8 cellular contexts compared by ENCODE assay signal in the genomic region with DNA sequence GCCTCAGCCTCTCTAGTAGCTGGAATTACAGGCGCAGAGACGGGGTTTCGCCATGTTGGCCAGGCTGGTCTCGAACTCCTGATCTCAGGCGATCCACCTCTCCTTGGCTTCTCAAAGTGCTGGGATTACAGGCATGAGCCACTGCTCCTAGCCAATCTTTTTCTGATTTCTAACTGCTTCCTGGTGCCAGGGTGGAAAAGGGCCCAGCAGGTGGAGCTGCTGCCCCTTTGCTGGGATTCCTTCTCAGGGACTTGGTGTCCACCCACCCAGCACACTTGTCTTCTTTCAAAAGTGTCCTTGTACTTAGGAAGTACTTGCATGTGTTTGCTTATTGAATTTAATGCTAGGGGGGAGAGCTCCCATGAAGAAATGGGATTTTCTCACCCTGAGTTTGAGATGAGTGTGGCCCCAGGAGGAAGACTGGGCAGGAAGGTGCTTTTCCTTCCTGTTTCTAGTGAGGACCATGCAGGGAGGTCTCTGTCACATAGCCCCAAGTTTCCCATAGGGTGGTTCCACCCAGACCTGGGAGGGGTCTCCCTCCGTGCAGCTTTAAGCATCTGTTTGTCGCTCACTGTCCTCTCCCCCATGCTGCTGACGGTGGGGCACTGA. TPM values are rescaled to one million over a fixed set of nuclear protein-coding genes. Genes with fewer than 3 reads are reported as not detected.
DNase-seq lines count a peak whose midpoint lies in the region; ATAC-seq, FAIRE-seq and TF ChIP-seq lines count a peak whose summit lies in the region.

No MANE protein-coding gene starts in this region.

- intact Hi-C loops in colonic mucosa (cut with DNase I), result no loop called here
- intact Hi-C loops in mucosa of descending colon (cut with DNase I, micrococcal nuclease), result no loop called here
- intact Hi-C loops in ascending aorta (cut with DNase I), result no loop called here

- H3K9me3 ChIP-seq in HAP-1 (no peaks in the 10 kb centered on the region), colonic mucosa (no peaks in the 10 kb centered on the region), mucosa of descending colon (no peaks in the 10 kb centered on the region), ascending aorta (no peaks in the 10 kb centered on the region)

- H3K4me1 ChIP-seq in HAP-1 (no peaks in the 10 kb centered on the region), colonic mucosa (peaks cover 3% of the 10 kb centered on the region), mucosa of descending colon (ENCODE audit: low read depth) (peaks cover 13% of the 10 kb centered on the region), ascending aorta (peaks cover 0 to 10% of the 10 kb centered on the region in 2 donors)

- H3K36me3 ChIP-seq in HAP-1 (replicated peaks) (peaks cover 38% of the 10 kb centered on the region), colonic mucosa (peaks cover 3% of the 10 kb centered on the region), mucosa of descending colon (ENCODE audit: low read depth) (no peaks in the 10 kb centered on the region), ascending aorta (peaks cover 40 to 43% of the 10 kb centered on the region in 2 donors)

- in situ Hi-C loops in HAP-1 (cut with MboI; ENCODE audit: low sequenced_read_pairs), result loop anchor here (5.0 to 25.0 kb wide), 3 partner anchors 458 to 806 kb away; no protein-coding TSS in a partner anchor

- DNase-seq in D721Med (ENCODE audit: insufficient read length, low spot score) (peak; percentile 66), HAP-1 (ENCODE audit: low spot score in 2 of 2) (peak; percentile 40 to 72), RCC 7860 (ENCODE audit: low spot score) (peak; percentile 36), colonic mucosa (no peak), mucosa of descending colon (peak in 2 of 3 donors; percentile 56 to 64), ascending aorta (ENCODE audit: low spot score in 2 of 2) (no peak)

- TF ChIP-seq CTCF in D721Med (IDR thresholded peaks at IDR 0.05; ENCODE audit: insufficient read depth, missing control alignments) (peak; percentile 59), colonic mucosa (IDR thresholded peaks at IDR 0.05) (peak; percentile 35), mucosa of descending colon (IDR thresholded peaks at IDR 0.05) (no peak), ascending aorta (IDR thresholded peaks at IDR 0.05) (peak in 1 of 3 experiments; percentile 49)

- ATAC-seq in mucosa of descending colon (peak; percentile 43), GM21526 (IDR thresholded peaks at IDR 0.05; ENCODE audit: low FRiP score, unreplicated experiment) (no peak), HG03460 (IDR thresholded peaks at IDR 0.05; ENCODE audit: unreplicated experiment) (no peak)

- H3K4me3 ChIP-seq in HAP-1 (no peak overlapping the region), colonic mucosa (no peak overlapping the region), mucosa of descending colon (no peak overlapping the region), ascending aorta (no peak overlapping the region)

- H3K27me3 ChIP-seq in HAP-1 (ENCODE audit: low read depth) (no peaks in the 10 kb centered on the region), colonic mucosa (no peaks in the 10 kb centered on the region), ascending aorta (no peaks in the 10 kb centered on the region)

- FAIRE-seq in D721Med (lab: Jason Lieb, UNC), result no peak
- no peak for FAIRE-seq in RCC 7860 (lab: Jason Lieb, UNC)

- no peak overlapping the region for H3K9ac ChIP-seq in colonic mucosa (ENCODE audit: low read depth in 2 of 2, low read length in 2 of 2)

- no peak overlapping the region for H3K27ac ChIP-seq in colonic mucosa
- no peak overlapping the region for H3K27ac ChIP-seq in ascending aorta

RNA-seq across cellular contexts. Expression of a gene that starts 14.2 kb away (rescaled TPM):
- total RNA-seq in colonic mucosa (10 to 100 TPM; 18.4 to 25.6 TPM), mucosa of descending colon (10 to 100 TPM; 13.7 to 35.7 (median 15.3) TPM), ascending aorta (16.5 TPM)

RNA-seq across cellular contexts. Expression of a gene that starts 19.9 kb away (rescaled TPM):
- total RNA-seq in colonic mucosa (not detected), mucosa of descending colon (not detected), ascending aorta (not detected)

RNA-seq across cellular contexts. Expression of a gene that starts 21.4 kb away (rescaled TPM):
- total RNA-seq in colonic mucosa, result 1 to 10 TPM; 2.7 to 7.8 TPM
- 10 to 100 TPM in 1 of 3 donors, 1 to 10 TPM in 2; 2.0 to 34.1 (median 8.7) TPM for total RNA-seq in mucosa of descending colon
- total RNA-seq in ascending aorta, result 60.1 TPM

RNA-seq across cellular contexts. Expression of a gene that starts 36.9 kb away (rescaled TPM):
- total RNA-seq in colonic mucosa, result 10 to 100 TPM; 31.7 to 51.9 TPM
- 10 to 100 TPM; 38.3 to 47.1 (median 44.7) TPM for total RNA-seq in mucosa of descending colon
- 20.3 TPM for total RNA-seq in ascending aorta

Comparison
In these comparisons a context has a peak if more than half of its experiments do, and no peak if none do; other contexts are left out.
1. DNase-seq: peak in D721Med (single experiment), HAP-1 (2 of 2), RCC 7860 (single experiment) and mucosa of descending colon (2 of 3); none in colonic mucosa (single experiment) and ascending aorta (0 of 2).